In the genomic region with DNA sequence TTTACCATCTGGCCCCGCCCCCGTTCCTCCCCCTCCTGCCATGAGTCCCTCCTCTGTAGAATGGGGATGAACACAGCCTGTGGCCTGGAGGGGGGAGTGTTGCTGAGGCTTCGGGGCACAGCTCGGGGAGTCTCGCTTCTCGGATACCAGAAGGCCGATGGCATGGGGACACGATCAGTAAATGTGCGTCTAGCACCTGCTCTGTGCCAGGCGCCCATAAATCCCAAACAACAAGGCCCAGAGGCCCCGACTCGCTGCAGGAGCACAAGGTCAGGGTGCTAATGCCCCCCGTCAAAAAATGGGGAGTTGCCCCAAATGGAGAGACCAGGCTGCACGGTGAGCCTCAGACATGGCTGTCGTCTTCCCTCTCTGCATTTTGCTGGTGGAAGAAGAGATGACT, we compare ENCODE assay signal across 11 cellular contexts. TPM values are rescaled to one million over a fixed set of nuclear protein-coding genes. Genes with fewer than 3 reads are reported as not detected.
"Had no signal": no experiment of that assay in that cellular context is flagged by ENCODE, and none has a peak within 500 bp of the region (broad histone marks: within the 10 kb centered on the region; RNA-seq: fewer than 3 reads in every experiment).

No MANE protein-coding gene starts in this region.

- ATAC-seq: stimulated activated naive CD8-positive, alpha-beta T cell treated with anti-CD3 and anti-CD28 coated beads, Interleukin-15, Interleukin-2, amounts not matched to agents 100 U/mL and 50 U/mL, for 24 hours had no signal

- H3K36me3 Mint-ChIP-seq: naive B cell had no signal

- H3K27ac Mint-ChIP-seq: activated T-helper 1 cell treated with anti-CD3 and anti-CD28 coated beads, Interleukin-12 subunit alpha, Interleukin-12 subunit beta, Interleukin-2, Interleukin-4 antibody, amounts not matched to agents 30 ng/mL and 10 ng/mL and 1 ng/mL, durations not matched to agents 14 hours and 24 hours and 36 hours; naive B cell had no signal

- H3K4me3 Mint-ChIP-seq: activated T-helper 1 cell treated with anti-CD3 and anti-CD28 coated beads, Interleukin-12 subunit alpha, Interleukin-12 subunit beta, Interleukin-2, Interleukin-4 antibody, amounts not matched to agents 30 ng/mL and 10 ng/mL and 1 ng/mL, durations not matched to agents 14 hours and 24 hours and 36 hours; naive B cell had no signal

- H3K9me3 Mint-ChIP-seq: activated T-helper 1 cell treated with anti-CD3 and anti-CD28 coated beads, Interleukin-12 subunit alpha, Interleukin-12 subunit beta, Interleukin-2, Interleukin-4 antibody, amounts not matched to agents 30 ng/mL and 10 ng/mL and 1 ng/mL, durations not matched to agents 14 hours and 24 hours and 36 hours; naive B cell had no signal

- H3K4me1 Mint-ChIP-seq: naive B cell had no signal

- DNase-seq: activated CD4-positive, alpha-beta T cell treated with anti-CD3 and anti-CD28 coated beads, Interleukin-2, amount 50 U/mL, for 1 hour; activated CD4-positive, CD25-positive, alpha-beta regulatory T cell; activated naive CD4-positive, alpha-beta T cell treated with Interleukin-2 at 50 U/mL for 16 hours; colonic mucosa; effector CD8-positive, alpha-beta T cell; naive B cell; stimulated activated CD4-positive, alpha-beta T cell treated with anti-CD3 and anti-CD28 coated beads, Interleukin-4, amount 100 ng/mL, for 1 hour; stimulated activated naive CD8-positive, alpha-beta T cell treated with anti-CD3 and anti-CD28 coated beads, Interleukin-15, Interleukin-2, amounts not matched to agents 100 U/mL and 50 U/mL, for 24 hours; T-helper 2 cell had no signal

RNA-seq across cellular contexts. Expression of a gene that starts 40.7 kb away (rescaled TPM):
- total RNA-seq: kidney epithelial cell had no signal
